In the genomic region with DNA sequence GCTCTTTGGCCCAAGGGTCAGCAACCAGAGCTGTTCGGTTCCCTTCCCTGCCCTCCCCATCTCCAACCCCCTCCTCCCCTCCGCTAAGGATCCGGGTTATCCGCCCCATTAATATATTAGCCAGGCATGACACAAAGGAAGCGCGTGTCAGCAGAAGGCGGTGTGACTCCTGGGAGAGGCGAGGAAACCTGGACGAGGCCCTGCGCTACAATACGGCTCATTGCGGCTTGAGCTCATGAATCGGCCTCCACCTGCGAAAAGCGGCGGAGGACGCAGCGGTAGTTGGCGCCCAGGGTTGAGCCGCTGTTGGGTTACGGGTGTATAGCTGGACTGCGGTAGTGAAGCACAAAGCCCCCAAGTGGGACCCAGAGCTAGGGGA, we compare ENCODE assay signal across 1 cellular context.
A peak's percentile ranks its signal among the peaks of the same experiment; 100 is the strongest.
TF ChIP-seq lines count a peak whose summit lies in the region.

No MANE protein-coding gene starts in this region.

TF ChIP-seq in H1, 55 proteins besides CTCF, POLR2A, EP300 and RAD21:
- TF ChIP-seq SP4 (IDR thresholded peaks at IDR 0.05; ENCODE audit: low read length) = no peak
- TF ChIP-seq JUN (IDR thresholded peaks at IDR 0.05; ENCODE audit: low read depth, low read length) = no peak
- no peak for TF ChIP-seq RXRA (IDR thresholded peaks at IDR 0.05; ENCODE audit: insufficient read depth, low read depth, low read length)
- peak; percentile 83 for TF ChIP-seq SUZ12 (IDR thresholded peaks at IDR 0.05; ENCODE audit: low read length)
- TF ChIP-seq CBX8 (IDR thresholded peaks at IDR 0.05; ENCODE audit: borderline replicate concordance, low read depth, low read length) = no peak; the same call in 1 of the 2 replicates
- TF ChIP-seq, protein P1, sequence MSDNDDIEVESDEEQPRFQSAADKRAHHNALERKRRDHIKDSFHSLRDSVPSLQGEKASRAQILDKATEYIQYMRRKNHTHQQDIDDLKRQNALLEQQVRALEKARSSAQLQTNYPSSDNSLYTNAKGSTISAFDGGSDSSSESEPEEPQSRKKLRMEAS (IDR thresholded peaks at IDR 0.05) = peak; percentile 60
- no peak for TF ChIP-seq CBX5 (IDR thresholded peaks at IDR 0.05; ENCODE audit: low read depth, low read length)
- TF ChIP-seq NRF1 (IDR thresholded peaks at IDR 0.05; ENCODE audit: low read depth, low read length) = no peak
- TF ChIP-seq GTF2F1 (IDR thresholded peaks at IDR 0.05; ENCODE audit: borderline replicate concordance, low read depth, low read length) = no peak
- no peak for TF ChIP-seq NANOG (IDR thresholded peaks at IDR 0.05; ENCODE audit: insufficient read depth, low read depth, low read length, poor library complexity, severe bottlenecking)
- no peak for TF ChIP-seq PHF8 (conservative IDR thresholded peaks at IDR 0.05; ENCODE audit: low read depth, low read length)
- TF ChIP-seq, protein P2, sequence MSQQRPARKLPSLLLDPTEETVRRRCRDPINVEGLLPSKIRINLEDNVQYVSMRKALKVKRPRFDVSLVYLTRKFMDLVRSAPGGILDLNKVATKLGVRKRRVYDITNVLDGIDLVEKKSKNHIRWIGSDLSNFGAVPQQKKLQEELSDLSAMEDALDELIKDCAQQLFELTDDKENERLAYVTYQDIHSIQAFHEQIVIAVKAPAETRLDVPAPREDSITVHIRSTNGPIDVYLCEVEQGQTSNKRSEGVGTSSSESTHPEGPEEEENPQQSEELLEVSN (IDR thresholded peaks at IDR 0.05) = peak; percentile 17; the same call in 1 of the 2 replicates
- TF ChIP-seq SRF (IDR thresholded peaks at IDR 0.05; ENCODE audit: low read depth, low read length) = no peak
- no peak for TF ChIP-seq KDM1A (IDR thresholded peaks at IDR 0.05; ENCODE audit: borderline replicate concordance, low read length)
- no peak for TF ChIP-seq CEBPB (IDR thresholded peaks at IDR 0.05; ENCODE audit: low read depth, low read length)
- no peak for TF ChIP-seq CHD1 (IDR thresholded peaks at IDR 0.05; ENCODE audit: low read depth, low read length)
- no peak for TF ChIP-seq TCF12 (IDR thresholded peaks at IDR 0.05; ENCODE audit: low read depth, low read length)
- no peak for TF ChIP-seq EGR1 (IDR thresholded peaks at IDR 0.05; ENCODE audit: borderline replicate concordance, low read depth, low read length)
- TF ChIP-seq RNF2 (IDR thresholded peaks at IDR 0.05; ENCODE audit: borderline replicate concordance, low read depth, low read length, missing control alignments, poor library complexity, severe bottlenecking) = peak; percentile 0
- no peak for TF ChIP-seq ZNF274 (IDR thresholded peaks at IDR 0.05; ENCODE audit: borderline replicate concordance, extremely low read depth, low read length)
- TF ChIP-seq RBBP5 (IDR thresholded peaks at IDR 0.05; ENCODE audit: borderline replicate concordance, low read depth, low read length) = no peak
- no peak for TF ChIP-seq GABPA (IDR thresholded peaks at IDR 0.05; ENCODE audit: borderline replicate concordance, insufficient read depth, low read length)
- TF ChIP-seq YY1 (IDR thresholded peaks at IDR 0.05; ENCODE audit: low read depth, low read length) = no peak
- TF ChIP-seq EZH2 (IDR thresholded peaks at IDR 0.05; ENCODE audit: low read depth, low read length, severe bottlenecking) = peak; percentile 79
